Comparison of ENCODE assay signal across 1 cellular context in the genomic region with DNA sequence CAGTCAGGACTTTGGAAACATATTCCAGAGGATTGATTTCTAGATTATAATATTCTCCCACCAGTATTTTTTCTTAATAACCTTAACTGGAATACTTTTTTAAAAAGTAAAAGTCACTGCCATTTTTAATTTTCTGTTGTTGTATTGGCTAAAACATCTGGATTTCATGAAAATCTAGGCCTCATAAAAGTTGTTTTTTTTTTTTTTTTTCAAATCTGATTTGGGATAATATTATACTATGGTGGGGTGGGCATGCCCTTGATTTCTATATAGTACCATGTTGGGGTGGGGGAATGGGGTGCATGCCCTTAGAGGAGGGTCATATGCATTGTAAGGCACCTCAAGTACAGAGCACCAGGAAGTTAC.
TF ChIP-seq lines count a peak whose summit lies in the region.

No MANE protein-coding gene starts in this region.

TF ChIP-seq in K562, 482 proteins besides CTCF, POLR2A, EP300 and RAD21:
- peak; percentile 78; the same call in 1 of the 2 replicates for TF ChIP-seq BRD4 (IDR thresholded peaks at IDR 0.05)
- TF ChIP-seq SMAD1 (IDR thresholded peaks at IDR 0.05; ENCODE audit: low read depth, low read length, partially characterized antibody): no peak
- TF ChIP-seq FOXK2 (conservative IDR thresholded peaks at IDR 0.05 in 1 of 2, IDR thresholded peaks at IDR 0.05 in 1 of 2; ENCODE audit: low read depth in 2 of 2): 0 out of 4 replicates have a peak, but pooled peaks of 1 of the 2 experiments have one; percentile 5
- TF ChIP-seq ZFP36 (IDR thresholded peaks at IDR 0.05; ENCODE audit: low read depth, low read length, partially characterized antibody): no peak
- 0 out of 2 replicates have a peak, but pooled peaks have one; percentile 1 for TF ChIP-seq MAFG (tag; conservative IDR thresholded peaks at IDR 0.05)
- TF ChIP-seq ZNF740 (CRISPR knock-in tag; IDR thresholded peaks at IDR 0.05): no peak
- peak in 1 of 2 experiments; percentile 51; a peak in 2 of 4 replicates for TF ChIP-seq ZNF740 (tag; IDR thresholded peaks at IDR 0.05)
- no peak for TF ChIP-seq NR2C2 (CRISPR knock-in tag; IDR thresholded peaks at IDR 0.05)
- peak; percentile 23 for TF ChIP-seq NR2C2 (tag; IDR thresholded peaks at IDR 0.05)
- peak; percentile 49; the same call in 1 of the 2 replicates for TF ChIP-seq FOSL1 (tag; conservative IDR thresholded peaks at IDR 0.05)
- peak; percentile 1; the same call in 1 of the 2 replicates for TF ChIP-seq ATF7 (IDR thresholded peaks at IDR 0.05)
- TF ChIP-seq ZKSCAN8 (CRISPR knock-in tag; IDR thresholded peaks at IDR 0.05): peak; percentile 70; the same call in 1 of the 2 replicates
